12 cellular contexts compared by ENCODE assay signal in genomic region chr10:89478739-89479116, GRCh38. TPM values are rescaled to one million over a fixed set of nuclear protein-coding genes. Genes with fewer than 3 reads are reported as not detected.
DNase-seq lines count a peak whose midpoint lies in the region; ATAC-seq, FAIRE-seq and TF ChIP-seq lines count a peak whose summit lies in the region.
"Had no signal": no experiment of that assay in that cellular context is flagged by ENCODE, and none has a peak within 500 bp of the region (broad histone marks: within the 10 kb centered on the region; RNA-seq: fewer than 3 reads in every experiment).

No MANE protein-coding gene starts in this region.

- no peak overlapping the region for H3K9ac ChIP-seq in kidney (ENCODE audit: low read length in 2 of 2)

- no peak overlapping the region for H3K4me3 ChIP-seq in kidney (ENCODE audit: low read length in 2 of 2)
- H3K4me3 ChIP-seq in suprapubic skin, result no peak overlapping the region

- H3K4me1 ChIP-seq in kidney (ENCODE audit: control insufficient read depth in 1 of 2, insufficient read depth in 1 of 2, low read depth in 1 of 2, low read length in 2 of 2) (peaks cover 25 to 50% of the 10 kb centered on the region in 2 donors), suprapubic skin (peaks cover 35% of the 10 kb centered on the region)

- peak overlapping the region; percentile 58 to 90 for H3K27ac ChIP-seq in kidney (ENCODE audit: low read depth in 2 of 2, low read length in 2 of 2)
- peak overlapping the region; percentile 64 for H3K27ac ChIP-seq in suprapubic skin

- ATAC-seq in HG03342 (IDR thresholded peaks at IDR 0.05; ENCODE audit: unreplicated experiment) (no peak), HG03175 (IDR thresholded peaks at IDR 0.05; ENCODE audit: unreplicated experiment) (no peak)
- no peak for ATAC-seq in stimulated activated memory B cell treated with anti-CD40 and anti-IgM and Interleukin-4, amounts not matched to agents 10 μg/mL and 1 μg/mL and 100 μg/mL, for 72 hours

- TF ChIP-seq CTCF in HFFc6 (IDR thresholded peaks at IDR 0.05), result no peak
- no peak for TF ChIP-seq CTCF in chondrocyte (IDR thresholded peaks at IDR 0.05)
- TF ChIP-seq CTCF in kidney (IDR thresholded peaks at IDR 0.05; ENCODE audit: borderline replicate concordance, extremely low read depth, insufficient read depth), result no peak
- no peak for TF ChIP-seq CTCF in suprapubic skin (IDR thresholded peaks at IDR 0.05)

- no peak for TF ChIP-seq POLR2A in suprapubic skin (IDR thresholded peaks at IDR 0.05)

- H3K27me3 ChIP-seq in suprapubic skin, result no peaks in the 10 kb centered on the region

- no peak for FAIRE-seq in kidney (lab: Jason Lieb, UNC)
- FAIRE-seq: endometrium had no signal

- H3K36me3 Mint-ChIP-seq in HFFc6 (ENCODE audit: low read depth), result no peaks in the 10 kb centered on the region
- no peaks in the 10 kb centered on the region for H3K36me3 Mint-ChIP-seq in chondrocyte (ENCODE audit: low read depth)
- no peaks in the 10 kb centered on the region for H3K36me3 Mint-ChIP-seq in stimulated activated memory B cell treated with anti-CD40 and anti-IgM and Interleukin-4, amounts not matched to agents 10 μg/mL and 1 μg/mL and 100 μg/mL, for 72 hours

- H3K27ac Mint-ChIP-seq in HFFc6 (peak overlapping the region; percentile 25), chondrocyte (ENCODE audit: unreplicated experiment) (peak overlapping the region; percentile 86)
- H3K27ac Mint-ChIP-seq in stimulated activated memory B cell treated with anti-CD40 and anti-IgM and Interleukin-4, amounts not matched to agents 10 μg/mL and 1 μg/mL and 100 μg/mL, for 72 hours, result no peak overlapping the region
- H3K27ac Mint-ChIP-seq: CD4-positive, alpha-beta T cell had no signal

- H3K9me3 ChIP-seq in kidney (ENCODE audit: control insufficient read depth in 1 of 2, low read length in 2 of 2) (no peaks in the 10 kb centered on the region), suprapubic skin (no peaks in the 10 kb centered on the region)

- H3K4me3 Mint-ChIP-seq in HFFc6, result peak overlapping the region; percentile 8; the same call in 1 of the 2 replicates
- no peak overlapping the region for H3K4me3 Mint-ChIP-seq in chondrocyte (ENCODE audit: unreplicated experiment)
- no peak overlapping the region for H3K4me3 Mint-ChIP-seq in stimulated activated memory B cell treated with anti-CD40 and anti-IgM and Interleukin-4, amounts not matched to agents 10 μg/mL and 1 μg/mL and 100 μg/mL, for 72 hours
- H3K4me3 Mint-ChIP-seq: CD4-positive, alpha-beta T cell had no signal

- H3K9me3 Mint-ChIP-seq in HFFc6 (no peaks in the 10 kb centered on the region), chondrocyte (ENCODE audit: low read depth) (peaks cover 2% of the 10 kb centered on the region)
- no peaks in the 10 kb centered on the region for H3K9me3 Mint-ChIP-seq in stimulated activated memory B cell treated with anti-CD40 and anti-IgM and Interleukin-4, amounts not matched to agents 10 μg/mL and 1 μg/mL and 100 μg/mL, for 72 hours
- H3K9me3 Mint-ChIP-seq: CD4-positive, alpha-beta T cell had no signal

- intact Hi-C loops in kidney (cut with DNase I), result no loop called here

- H3K36me3 ChIP-seq in kidney (ENCODE audit: control insufficient read depth in 1 of 2, insufficient read depth in 2 of 2, low read length in 2 of 2), result no peaks in the 10 kb centered on the region
- H3K36me3 ChIP-seq in suprapubic skin, result no peaks in the 10 kb centered on the region

- no peak for TF ChIP-seq EP300 in suprapubic skin (IDR thresholded peaks at IDR 0.05)

- DNase-seq in HFFc6, result peak; percentile 20
- no peak for DNase-seq in chondrocyte (ENCODE audit: low spot score)
- no peak for DNase-seq in kidney
- DNase-seq in suprapubic skin (ENCODE audit: low spot score in 2 of 2), result no peak
- DNase-seq in AG08396 (ENCODE audit: low spot score), result no peak
- DNase-seq: activated CD8-positive, alpha-beta memory T cell treated with anti-CD3 and anti-CD28 coated beads, Interleukin-2, amount 50 U/mL, for 48 hours; CD4-positive, alpha-beta T cell; stimulated activated CD4-positive, alpha-beta T cell treated with anti-CD3 and anti-CD28 coated beads, Interleukin-4, amount 100 ng/mL, for 24 hours had no signal

- H3K4me1 Mint-ChIP-seq in HFFc6 (ENCODE audit: low read depth), result peaks cover 57% of the 10 kb centered on the region
- peaks cover 76% of the 10 kb centered on the region for H3K4me1 Mint-ChIP-seq in chondrocyte (ENCODE audit: low read depth)
- peaks cover 15% of the 10 kb centered on the region for H3K4me1 Mint-ChIP-seq in stimulated activated memory B cell treated with anti-CD40 and anti-IgM and Interleukin-4, amounts not matched to agents 10 μg/mL and 1 μg/mL and 100 μg/mL, for 72 hours

- H3K27me3 Mint-ChIP-seq in HFFc6 (ENCODE audit: insufficient read depth), result no peaks in the 10 kb centered on the region
- no peaks in the 10 kb centered on the region for H3K27me3 Mint-ChIP-seq in chondrocyte (ENCODE audit: low read depth)
- peaks cover 8% of the 10 kb centered on the region for H3K27me3 Mint-ChIP-seq in stimulated activated memory B cell treated with anti-CD40 and anti-IgM and Interleukin-4, amounts not matched to agents 10 μg/mL and 1 μg/mL and 100 μg/mL, for 72 hours

- WGBS in suprapubic skin, result 33% methylated on average over 1 of the region's 1 CpG

RNA-seq across cellular contexts. Expression of gene SLC16A12, which starts 56.7 kb away (rescaled TPM):
- not detected for total RNA-seq in HFFc6 (2021; fragmentation: NEBNext Ultra II Directional; extraction: Animal tissue kit (Norgen Biotek cat#: 25700))
- total RNA-seq in chondrocyte, result 2.6 to 5.2 TPM (median 2.8 TPM) in 3 replicates
- total RNA-seq in kidney, result 38.8 TPM
- polyA plus RNA-seq in kidney (ENCODE audit: insufficient read depth, low read depth, low replicate concordance), result 19.0 TPM
- 1 to 10 TPM in 2 of 4 donors, under 1 TPM in 2; 0.60 to 1.4 (median 1.0) TPM for total RNA-seq in suprapubic skin
- total RNA-seq: CD4-positive, alpha-beta T cell had no signal
